16 cellular contexts compared by ENCODE assay signal in genomic region chr19:4704317-4704673, GRCh38. TPM values are rescaled to one million over a fixed set of nuclear protein-coding genes. Genes with fewer than 3 reads are reported as not detected.
DNase-seq lines count a peak whose midpoint lies in the region; ATAC-seq, FAIRE-seq and TF ChIP-seq lines count a peak whose summit lies in the region.
"Had no signal": no experiment of that assay in that cellular context is flagged by ENCODE, and none has a peak within 500 bp of the region (broad histone marks: within the 10 kb centered on the region; RNA-seq: fewer than 3 reads in every experiment).

No MANE protein-coding gene starts in this region.

- no peaks in the 10 kb centered on the region for H3K79me2 ChIP-seq in HepG2 (ENCODE audit: insufficient read depth, low read length)
- H3K79me2 ChIP-seq in osteoblast (ENCODE audit: insufficient read depth, low read length): peaks cover 2% of the 10 kb centered on the region

- in situ Hi-C loops in HepG2 (cut with HindIII; ENCODE audit: extremely low pct_ligation_motif_present, low pct_unique_long_range_greater_than_20kb): no loop called here

- WGBS in HepG2 (ENCODE audit: low lambda C conversion rate): 70% methylated on average over 5 of the region's 9 CpGs

- no peak overlapping the region for H3K9ac ChIP-seq in HepG2 (ENCODE audit: insufficient read depth, low read depth, low read length)

- H3K4me1 ChIP-seq in HepG2 (ENCODE audit: insufficient read depth, low read length) (peaks cover 48% of the 10 kb centered on the region), osteoblast (ENCODE audit: insufficient read depth, low read length) (peaks cover 7% of the 10 kb centered on the region), mucosa of descending colon (ENCODE audit: low read depth) (peaks cover 9% of the 10 kb centered on the region)

- POLR2A ChIA-PET in RWPE1 (lab: Yijun Ruan, JAX; ENCODE audit: low non-redundant PET): no interaction called here
- POLR2A ChIA-PET in HepG2 (lab: Yijun Ruan, JAX): interaction anchor here (0.8 to 1.5 kb wide), 2 partner anchors 10 to 27 kb away, joined by 3 read pairs; no protein-coding TSS in a partner anchor

- H3K36me3 ChIP-seq in HepG2 (replicated peaks in 1 of 2; ENCODE audit: control insufficient read depth in 1 of 2, insufficient read depth in 2 of 2, low read length in 2 of 2): peaks cover 21 to 46% of the 10 kb centered on the region in 2 experiments
- peaks cover 59% of the 10 kb centered on the region for H3K36me3 ChIP-seq in osteoblast (ENCODE audit: insufficient read depth, low read length)
- peaks cover 10% of the 10 kb centered on the region for H3K36me3 ChIP-seq in mucosa of descending colon (ENCODE audit: low read depth)

- TF ChIP-seq CTCF in RWPE1 (conservative IDR thresholded peaks at IDR 0.05; ENCODE audit: low read depth) (no peak), HepG2 (CRISPR knock-in tag; IDR thresholded peaks at IDR 0.05) (no peak), osteoblast (IDR thresholded peaks at IDR 0.05; ENCODE audit: extremely low read depth, low read depth, low read length) (no peak), mucosa of descending colon (IDR thresholded peaks at IDR 0.05) (no peak)

- H3K9me3 ChIP-seq in HepG2 (ENCODE audit: low read length): no peaks in the 10 kb centered on the region
- H3K9me3 ChIP-seq in osteoblast (ENCODE audit: low read depth, low read length): no peaks in the 10 kb centered on the region
- H3K9me3 ChIP-seq in mucosa of descending colon: no peaks in the 10 kb centered on the region

- no peak for FAIRE-seq in HepG2 (lab: Jason Lieb, UNC)

- H3K4me2 ChIP-seq in HepG2 (ENCODE audit: low read depth, low read length) (peak overlapping the region; percentile 71), osteoblast (ENCODE audit: insufficient read depth, low read length) (no peak overlapping the region)

- H3K27ac ChIP-seq in RWPE1: peak overlapping the region; percentile 100
- H3K27ac ChIP-seq in HepG2 (ENCODE audit: extremely low read length, insufficient read depth, low read length): peak overlapping the region; percentile 70
- no peak overlapping the region for H3K27ac ChIP-seq in osteoblast (ENCODE audit: low read depth, low read length)
- H3K27ac ChIP-seq: C4-2B had no signal

- H4K20me1 ChIP-seq in HepG2 (ENCODE audit: insufficient read depth, low read length) (no peaks in the 10 kb centered on the region), osteoblast (ENCODE audit: insufficient read depth, low read length) (no peaks in the 10 kb centered on the region)

- TF ChIP-seq POLR2A in HepG2 (IDR thresholded peaks at IDR 0.05; ENCODE audit: insufficient read depth in 1 of 2, low read depth in 2 of 2, low read length in 2 of 2): no peak

- intact Hi-C loops in HepG2 (cut with micrococcal nuclease; ENCODE audit: unreplicated experiment) (no loop called here), mucosa of descending colon (cut with DNase I, micrococcal nuclease) (no loop called here)

- TF ChIP-seq RAD21 in HepG2 (CRISPR knock-in tag; IDR thresholded peaks at IDR 0.05): no peak

- BruUV-seq in HepG2 (replicated peaks; lab: Mats Ljungman, UMichigan): no TSS peak

- no peaks in the 10 kb centered on the region for H3K27me3 ChIP-seq in HepG2 (ENCODE audit: control insufficient read depth in 1 of 2, insufficient read depth in 2 of 2, low read length in 2 of 2)
- no peaks in the 10 kb centered on the region for H3K27me3 ChIP-seq in osteoblast (ENCODE audit: insufficient read depth, low read length)

- DNase-seq in RWPE1 (ENCODE audit: low spot score): no peak
- no peak for DNase-seq in HepG2 (ENCODE audit: low spot score)
- peak; percentile 47 for DNase-seq in osteoblast (ENCODE audit: insufficient read length, low spot score, missing footprints)
- no peak for DNase-seq in dedifferentiated amniotic fluid mesenchymal stem cell (ENCODE audit: extremely low spot score)
- no peak for DNase-seq in stimulated activated CD4-positive, alpha-beta T cell treated with anti-CD3 and anti-CD28 coated beads, Interleukin-4, amount 100 ng/mL, for 24 hours
- no peak for DNase-seq in mucosa of descending colon
- DNase-seq: ACHN, DMS79, KG1, NCI-H1417 treated with DMSO at 0.1 percent for 48 hours, NCI-H2029, NCI-H345, NCI-H526, PC-3 had no signal

- no peak for ATAC-seq in HepG2
- no peak for ATAC-seq in mucosa of descending colon
- ATAC-seq in HG03280 (IDR thresholded peaks at IDR 0.05; ENCODE audit: unreplicated experiment): no peak
- ATAC-seq: PC-3 had no signal

- H2AFZ ChIP-seq in HepG2 (ENCODE audit: low read length) (no peak overlapping the region), osteoblast (ENCODE audit: low read length) (no peak overlapping the region)

- CTCF ChIA-PET in RWPE1 (lab: Yijun Ruan, JAX) (no interaction called here), HepG2 (lab: Yijun Ruan, JAX; ENCODE audit: low intra/inter-chr PET ratio, low total read pairs) (no interaction called here)

- H3K4me3 ChIP-seq in HepG2 (replicated peaks in 1 of 3; ENCODE audit: insufficient read depth in 1 of 3, low read depth in 2 of 3, low read length in 3 of 3) (no peak overlapping the region), osteoblast (ENCODE audit: insufficient read depth, low read length) (no peak overlapping the region), mucosa of descending colon (no peak overlapping the region)

- TF ChIP-seq EP300 in HepG2 (IDR thresholded peaks at IDR 0.05; ENCODE audit: low read depth in 2 of 2, low read length in 2 of 2) (no peak), HepG2 (CRISPR knock-in tag; IDR thresholded peaks at IDR 0.05; ENCODE audit: borderline replicate concordance) (no peak)

TF ChIP-seq in HepG2, 621 proteins besides CTCF, POLR2A, EP300 and RAD21 (continues in another document):
- 0 out of 2 replicates have a peak, but pooled peaks have one; percentile 11 for TF ChIP-seq RFXAP (CRISPR knock-in tag; IDR thresholded peaks at IDR 0.05; ENCODE audit: borderline replicate concordance)
- TF ChIP-seq ZNF891 (CRISPR knock-in tag; IDR thresholded peaks at IDR 0.05): no peak
- no peak for TF ChIP-seq HDAC1 (CRISPR knock-in tag; IDR thresholded peaks at IDR 0.05)

RNA-seq across cellular contexts. Expression of gene DPP9, which starts 19.3 kb away (rescaled TPM):
- total RNA-seq in HepG2 (2016; rRNA removed; fragmentation: Illumina TruSeq; extraction: Trizol): 25.8 and 26.6 TPM in 2 replicates
- total RNA-seq in HepG2 (2016; cell fraction: cytosol; rRNA removed; fragmentation: Illumina TruSeq; extraction: Trizol; ENCODE audit: low read depth): 21.9 and 23.0 TPM in 2 replicates
- 19.7 and 28.0 TPM in 2 replicates for total RNA-seq in HepG2 (2016; cell fraction: insoluble cytoplasmic fraction; rRNA removed; fragmentation: Illumina TruSeq; extraction: Trizol)
- total RNA-seq in HepG2 (2016; cell fraction: membrane; rRNA removed; fragmentation: Illumina TruSeq; extraction: Trizol): 28.4 and 28.6 TPM in 2 replicates
- total RNA-seq in HepG2 (2016; cell fraction: nucleus; rRNA removed; fragmentation: Illumina TruSeq; extraction: Trizol): 19.7 and 23.4 TPM in 2 replicates
- 8.4 and 9.4 TPM in 2 replicates for polyA plus RNA-seq in HepG2 (2011; rRNA removed)
- 5.3 and 7.0 TPM in 2 replicates for polyA plus RNA-seq in HepG2 (2011; cell fraction: cytosol; rRNA removed)
- polyA plus RNA-seq in HepG2 (2011; cell fraction: nucleus; rRNA removed): 33.2 and 42.2 TPM in 2 replicates
- polyA plus RNA-seq in HepG2 (2012): 14.9 and 17.3 TPM in 2 replicates
- 11.8 and 12.3 TPM in 2 replicates for polyA plus RNA-seq in HepG2 (2016; cell fraction: cytosol; fragmentation: Illumina TruSeq; extraction: Trizol; ENCODE audit: low read depth)
- polyA plus RNA-seq in HepG2 (2016; cell fraction: insoluble cytoplasmic fraction; fragmentation: Illumina TruSeq; extraction: Trizol; ENCODE audit: low read depth): 26.8 and 38.6 TPM in 2 replicates
- 22.3 and 23.5 TPM in 2 replicates for polyA plus RNA-seq in HepG2 (2016; cell fraction: membrane; fragmentation: Illumina TruSeq; extraction: Trizol; ENCODE audit: low read depth)
- polyA plus RNA-seq in HepG2 (2016; cell fraction: nucleus; fragmentation: Illumina TruSeq; extraction: Trizol; ENCODE audit: insufficient read depth, low read depth): 52.8 and 55.7 TPM in 2 replicates
- polyA minus RNA-seq in HepG2 (2011; rRNA and poly(A)+ RNA removed; ENCODE audit: low replicate concordance): 26.0 and 29.3 TPM in 2 replicates
- 10.0 and 10.8 TPM in 2 replicates for polyA minus RNA-seq in HepG2 (2011; cell fraction: cytosol; rRNA and poly(A)+ RNA removed)
- 25.8 and 26.7 TPM in 2 replicates for polyA minus RNA-seq in HepG2 (2011; cell fraction: nucleus; rRNA and poly(A)+ RNA removed)
- total RNA-seq in osteoblast: 26.5 and 30.4 TPM in 2 replicates
- total RNA-seq in mucosa of descending colon: 10 to 100 TPM; 67.8 to 89.3 (median 74.0) TPM

RNA-seq across cellular contexts. Expression of gene MYDGF, which starts 34.2 kb away (rescaled TPM):
- total RNA-seq in HepG2 (2016; rRNA removed; fragmentation: Illumina TruSeq; extraction: Trizol) (51.2 and 116 TPM in 2 replicates), osteoblast (152 and 161 TPM in 2 replicates), mucosa of descending colon (10 to 100 TPM; 50.2 to 85.9 (median 54.8) TPM)
- 22.6 and 23.9 TPM in 2 replicates for total RNA-seq in HepG2 (2016; cell fraction: cytosol; rRNA removed; fragmentation: Illumina TruSeq; extraction: Trizol; ENCODE audit: low read depth)
- total RNA-seq in HepG2 (2016; cell fraction: insoluble cytoplasmic fraction; rRNA removed; fragmentation: Illumina TruSeq; extraction: Trizol): 51.8 and 121 TPM in 2 replicates
- total RNA-seq in HepG2 (2016; cell fraction: membrane; rRNA removed; fragmentation: Illumina TruSeq; extraction: Trizol): 39.4 and 44.5 TPM in 2 replicates
- 80.0 and 98.1 TPM in 2 replicates for total RNA-seq in HepG2 (2016; cell fraction: nucleus; rRNA removed; fragmentation: Illumina TruSeq; extraction: Trizol)
- polyA plus RNA-seq in HepG2 (2011; rRNA removed): 195 and 198 TPM in 2 replicates
- polyA plus RNA-seq in HepG2 (2011; cell fraction: cytosol; rRNA removed): 230 and 342 TPM in 2 replicates
- 115 and 125 TPM in 2 replicates for polyA plus RNA-seq in HepG2 (2011; cell fraction: nucleus; rRNA removed)
- 153 and 214 TPM in 2 replicates for polyA plus RNA-seq in HepG2 (2012)
- 30.7 and 35.4 TPM in 2 replicates for polyA plus RNA-seq in HepG2 (2016; cell fraction: cytosol; fragmentation: Illumina TruSeq; extraction: Trizol; ENCODE audit: low read depth)
- 58.1 and 61.6 TPM in 2 replicates for polyA plus RNA-seq in HepG2 (2016; cell fraction: insoluble cytoplasmic fraction; fragmentation: Illumina TruSeq; extraction: Trizol; ENCODE audit: low read depth)
- 39.4 and 41.3 TPM in 2 replicates for polyA plus RNA-seq in HepG2 (2016; cell fraction: membrane; fragmentation: Illumina TruSeq; extraction: Trizol; ENCODE audit: low read depth)
- 174 and 190 TPM in 2 replicates for polyA plus RNA-seq in HepG2 (2016; cell fraction: nucleus; fragmentation: Illumina TruSeq; extraction: Trizol; ENCODE audit: insufficient read depth, low read depth)
- 65.4 and 78.5 TPM in 2 replicates for polyA minus RNA-seq in HepG2 (2011; rRNA and poly(A)+ RNA removed; ENCODE audit: low replicate concordance)
- polyA minus RNA-seq in HepG2 (2011; cell fraction: cytosol; rRNA and poly(A)+ RNA removed): 53.5 and 66.5 TPM in 2 replicates
- polyA minus RNA-seq in HepG2 (2011; cell fraction: nucleus; rRNA and poly(A)+ RNA removed): 27.7 and 29.1 TPM in 2 replicates
